Comparison of ENCODE assay signal across 32 cellular contexts in the genomic region with DNA sequence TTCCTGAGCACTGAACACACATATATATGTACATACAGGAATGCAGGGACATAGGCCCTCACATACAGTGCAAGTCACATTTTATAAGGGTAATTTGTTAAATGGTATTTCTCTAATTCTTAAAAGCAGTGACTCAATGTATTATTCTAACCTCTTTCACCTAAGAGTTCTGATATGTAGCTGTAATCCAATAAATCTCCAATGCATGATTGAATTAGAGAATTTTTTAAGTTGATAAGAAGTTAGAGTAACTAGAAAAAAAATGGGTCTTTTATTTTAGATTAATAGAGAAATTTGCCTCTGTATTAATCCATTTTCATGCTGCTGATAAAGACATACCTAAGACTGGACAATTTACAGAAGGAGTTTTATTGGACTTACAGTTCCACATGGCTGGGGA.
"Had no signal": no experiment of that assay in that cellular context is flagged by ENCODE, and none has a peak within 500 bp of the region (broad histone marks: within the 10 kb centered on the region; RNA-seq: fewer than 3 reads in every experiment).

No MANE protein-coding gene starts in this region.

- H3K4me3 ChIP-seq: MG63 had no signal

- H3K4me2 ChIP-seq: KMS-11 had no signal

- H3K36me3 ChIP-seq: MG63 had no signal

- DNase-seq: Karpas-422, KBM-7, MG63, MM.1S, MV-4-11, NCI-H1048, NCI-H1092, NCI-H1092 treated with DMSO at 0.1 percent for 48 hours, NCI-H1105, NCI-H1105 treated with DMSO at 0.1 percent for 48 hours, NCI-H1417 treated with DMSO at 0.1 percent for 48 hours, NCI-H1436, NCI-H1436 treated with DMSO at 0.1 percent for 48 hours, NCI-H146, NCI-H1694, NCI-H1694 treated with DMSO at 0.1 percent for 48 hours, NCI-H187, NCI-H187 treated with DMSO at 0.1 percent for 48 hours, NCI-H1930, NCI-H2029, NCI-H2029 treated with DMSO at 0.1 percent for 48 hours, NCI-H2081, NCI-H2081 treated with DMSO at 0.1 percent for 48 hours, NCI-H2107, NCI-H2171, NCI-H2171 treated with DMSO at 0.1 percent for 48 hours, NCI-H2227 treated with DMSO at 0.1 percent for 48 hours, NCI-H226, NCI-H345, NCI-H446, NCI-H446 treated with DMSO at 0.1 percent for 48 hours had no signal

- H3K9me3 ChIP-seq: MG63 had no signal

- H3K27me3 ChIP-seq: MG63 had no signal

- H3K27ac ChIP-seq: KMS-11 had no signal

- H3K9ac ChIP-seq: KMS-11 had no signal
